19 cellular contexts compared by ENCODE assay signal in genomic region chr17:48574523-48575065, GRCh38. TPM values are rescaled to one million over a fixed set of nuclear protein-coding genes. Genes with fewer than 3 reads are reported as not detected.
DNase-seq lines count a peak whose midpoint lies in the region; ATAC-seq and TF ChIP-seq lines count a peak whose summit lies in the region.
"Had no signal": no experiment of that assay in that cellular context is flagged by ENCODE, and none has a peak within 500 bp of the region (broad histone marks: within the 10 kb centered on the region; RNA-seq: fewer than 3 reads in every experiment).

No MANE protein-coding gene starts in this region.

- ATAC-seq in lower lobe of right lung: no peak
- ATAC-seq: activated T-helper 17 cell treated with anti-CD3 and anti-CD28 coated beads, Interleukin-2, amount 50 U/mL, for 72 hours had no signal

- TF ChIP-seq CTCF in colonic mucosa (IDR thresholded peaks at IDR 0.05): no peak
- TF ChIP-seq CTCF in lower lobe of right lung (IDR thresholded peaks at IDR 0.05): no peak
- no peak for TF ChIP-seq CTCF in tibial nerve (IDR thresholded peaks at IDR 0.05)

- H3K4me1 ChIP-seq in colonic mucosa (peaks cover 11% of the 10 kb centered on the region), lower lobe of right lung (peaks cover 21% of the 10 kb centered on the region), tibial nerve (peaks cover 0 to 80% (median 13%) of the 10 kb centered on the region in 4 donors)
- H3K4me1 ChIP-seq: testis had no signal

- DNase-seq in MG63 (no peak), colonic mucosa (no peak), lower lobe of right lung (no peak), tibial nerve (ENCODE audit: low spot score in 2 of 2) (no peak), H4 (ENCODE audit: low spot score) (no peak), NCI-H2107 (lab: John Stamatoyannopoulos, UW) (no peak)
- no peak for DNase-seq in activated CD8-positive, alpha-beta memory T cell treated with anti-CD3 and anti-CD28 coated beads for 24 hours
- DNase-seq: amygdala; C1 segment of cervical spinal cord; mesendoderm; NCI-H1105 treated with DMSO at 0.1 percent for 48 hours; nucleus accumbens; RPMI8226; stimulated activated CD4-positive, alpha-beta T cell treated with anti-CD3 and anti-CD28 coated beads, Interleukin-1b, Interleukin-23, amount 100 ng/mL, for 48 hours; testis had no signal

- peaks cover 37% of the 10 kb centered on the region for H3K36me3 ChIP-seq in MG63
- no peaks in the 10 kb centered on the region for H3K36me3 ChIP-seq in colonic mucosa
- no peaks in the 10 kb centered on the region for H3K36me3 ChIP-seq in lower lobe of right lung
- H3K36me3 ChIP-seq in tibial nerve: no peaks in the 10 kb centered on the region
- H3K36me3 ChIP-seq: right atrium auricular region had no signal

- H3K27me3 ChIP-seq in MG63 (no peaks in the 10 kb centered on the region), colonic mucosa (no peaks in the 10 kb centered on the region), lower lobe of right lung (ENCODE audit: low read depth) (peaks cover 81% of the 10 kb centered on the region), tibial nerve (peaks cover 0 to 87% of the 10 kb centered on the region in 2 donors)
- H3K27me3 ChIP-seq: testis had no signal

- 50 to 56% methylated on average over 6 of the region's 6 CpGs for WGBS in tibial nerve, 2 donors

- no peak for TF ChIP-seq POLR2A in tibial nerve (IDR thresholded peaks at IDR 0.05)

- TF ChIP-seq EP300 in tibial nerve (IDR thresholded peaks at IDR 0.05): no peak

- peak overlapping the region in 1 of 2 donors; percentile 52 for H3K9ac ChIP-seq in colonic mucosa (ENCODE audit: low read depth in 2 of 2, low read length in 2 of 2)
- H3K9ac ChIP-seq: KMS-11 had no signal

- intact Hi-C loops in colonic mucosa (cut with DNase I) (no loop called here), lower lobe of right lung (cut with DNase I) (no loop called here)

- H3K9me3 ChIP-seq in MG63 (no peaks in the 10 kb centered on the region), colonic mucosa (no peaks in the 10 kb centered on the region), lower lobe of right lung (no peaks in the 10 kb centered on the region), tibial nerve (no peaks in the 10 kb centered on the region)
- H3K9me3 ChIP-seq: right atrium auricular region, testis had no signal

- H3K4me3 ChIP-seq in MG63 (peak overlapping the region; percentile 61), colonic mucosa (no peak overlapping the region), lower lobe of right lung (peak overlapping the region; percentile 62), tibial nerve (peak overlapping the region in 1 of 4 donors; percentile 9)
- H3K4me3 ChIP-seq: right atrium auricular region, testis had no signal

- H3K27ac ChIP-seq in colonic mucosa (peak overlapping the region; percentile 70), lower lobe of right lung (peak overlapping the region; percentile 92), tibial nerve (peak overlapping the region; percentile 43 to 85 (median 81))
- H3K27ac ChIP-seq: KMS-11, right atrium auricular region, testis, VCaP had no signal

RNA-seq across cellular contexts. Expression of gene HOXB4, which starts 3.6 kb away (rescaled TPM):
- 0.86 and 4.2 TPM in 2 replicates for total RNA-seq in MG63 (2014; rRNA removed; shearing (Covaris generic); ENCODE audit: low replicate concordance)
- 1 to 10 TPM; 2.5 to 4.7 TPM for total RNA-seq in colonic mucosa
- 5.8 TPM for total RNA-seq in lower lobe of right lung
- 1 to 10 TPM; 1.2 to 3.5 (median 2.0) TPM for total RNA-seq in tibial nerve
- total RNA-seq in H4 (2014; rRNA removed; shearing (Covaris generic)): 0.45 TPM in 2 replicates

RNA-seq across cellular contexts. Expression of gene HOXB3, which starts 15.4 kb away (rescaled TPM):
- total RNA-seq in MG63 (2014; rRNA removed; shearing (Covaris generic); ENCODE audit: low replicate concordance): 2.1 and 4.6 TPM in 2 replicates
- total RNA-seq in colonic mucosa: 10 to 100 TPM; 17.4 to 31.8 TPM
- 11.3 TPM for total RNA-seq in lower lobe of right lung
- total RNA-seq in tibial nerve: 10 to 100 TPM in 2 of 4 donors, 1 to 10 TPM in 2; 3.7 to 14.1 (median 9.4) TPM
- total RNA-seq in H4 (2014; rRNA removed; shearing (Covaris generic)): 2.0 and 5.6 TPM in 2 replicates

RNA-seq across cellular contexts. Expression of gene HOXB5, which starts 19.0 kb away (rescaled TPM):
- not detected in 2 replicates for total RNA-seq in MG63 (2014; rRNA removed; shearing (Covaris generic); ENCODE audit: low replicate concordance)
- 10 to 100 TPM; 11.0 to 22.7 TPM for total RNA-seq in colonic mucosa
- total RNA-seq in lower lobe of right lung: 3.9 TPM
- total RNA-seq in tibial nerve: 1 to 10 TPM in 2 of 4 donors, not detected in 2; 1.6 to 1.8 TPM
- total RNA-seq in H4 (2014; rRNA removed; shearing (Covaris generic)): 0.43 TPM in 1 of 2 replicates, not detected in the other
- total RNA-seq: activated T-helper 17 cell treated with anti-CD3 and anti-CD28 coated beads, Interleukin-2, amount 50 U/mL, for 72 hours; right atrium auricular region had no signal

RNA-seq across cellular contexts. Expression of gene HOXB2, which starts 29.7 kb away (rescaled TPM):
- 7.2 and 16.0 TPM in 2 replicates for total RNA-seq in MG63 (2014; rRNA removed; shearing (Covaris generic); ENCODE audit: low replicate concordance)
- total RNA-seq in colonic mucosa (1 to 10 TPM; 2.6 to 6.4 TPM), lower lobe of right lung (5.6 TPM), tibial nerve (10 to 100 TPM in 3 of 4 donors, 1 to 10 TPM in 1; 6.9 to 29.3 (median 19.2) TPM)
- 5.3 and 11.1 TPM in 2 replicates for total RNA-seq in H4 (2014; rRNA removed; shearing (Covaris generic))

RNA-seq across cellular contexts. Expression of gene HOXB6, which starts 30.2 kb away (rescaled TPM):
- total RNA-seq in MG63 (2014; rRNA removed; shearing (Covaris generic); ENCODE audit: low replicate concordance): 7.0 and 7.7 TPM in 2 replicates
- total RNA-seq in colonic mucosa (10 to 100 TPM; 30.0 to 71.0 TPM), lower lobe of right lung (4.4 TPM), tibial nerve (1 to 10 TPM in 3 of 4 donors, under 1 TPM in 1; 0.66 to 5.1 (median 2.9) TPM)
- 1.4 and 3.1 TPM in 2 replicates for total RNA-seq in H4 (2014; rRNA removed; shearing (Covaris generic))
